ENCODE assay signal across 32 cellular contexts in genomic region chr2:160206436-160206835, GRCh38. TPM values are rescaled to one million over a fixed set of nuclear protein-coding genes. Genes with fewer than 3 reads are reported as not detected.
DNase-seq lines count a peak whose midpoint lies in the region; ATAC-seq, FAIRE-seq and TF ChIP-seq lines count a peak whose summit lies in the region.
"Had no signal": no experiment of that assay in that cellular context is flagged by ENCODE, and none has a peak within 500 bp of the region (broad histone marks: within the 10 kb centered on the region; RNA-seq: fewer than 3 reads in every experiment).

No MANE protein-coding gene starts in this region.

- peak overlapping the region; percentile 68 for H3K4me3 Mint-ChIP-seq in astrocyte (ENCODE audit: unreplicated experiment)
- H3K4me3 Mint-ChIP-seq: activated CD4-positive, alpha-beta T cell treated with anti-CD3 and anti-CD28 coated beads, Interleukin-2, amount 10 ng/mL, durations not matched to agents 24 days and 14 days; activated naive CD8-positive, alpha-beta T cell treated with anti-CD3 and anti-CD28 coated beads, Interleukin-2, amount 10 ng/mL, durations not matched to agents 7 days and 5 days; central memory CD8-positive, alpha-beta T cell; memory B cell; stimulated activated naive CD8-positive, alpha-beta T cell treated with anti-CD3 and anti-CD28 coated beads, Interleukin-15, Interleukin-2, amounts not matched to agents 100 ng/mL and 50 ng/mL, for 24 hours; T-helper 2 cell treated with Interferon-gamma antibody and Interleukin-4, amounts not matched to agents 5 μg/mL and 100 μg/mL, for 36 hours; type B pancreatic cell had no signal

- intact Hi-C loops in IMR-90 (cut with micrococcal nuclease) (no loop called here), stomach (cut with DNase I; ENCODE audit: low total_unique reads) (no loop called here)

- peak overlapping the region in 1 of 2 experiments; percentile 1; a peak in 1 of 4 replicates for H4K8ac ChIP-seq in IMR-90 (ENCODE audit: low read depth in 2 of 2, low read length in 2 of 2)
- no peak overlapping the region for H4K8ac ChIP-seq in mesenchymal stem cell (ENCODE audit: low read length)

- H2AK9ac ChIP-seq in IMR-90 (replicated peaks; ENCODE audit: low read depth, low read length, poor library complexity): no peak overlapping the region

- BruUV-seq in IMR-90 (replicated peaks; lab: Mats Ljungman, UMichigan): no TSS peak

- H3K4me2 ChIP-seq in IMR-90 (ENCODE audit: low read depth, low read length) (no peak overlapping the region), astrocyte (ENCODE audit: low read length) (peak overlapping the region; percentile 68), mesenchymal stem cell (ENCODE audit: low read length, poor library complexity, severe bottlenecking) (no peak overlapping the region)
- H3K4me2 ChIP-seq: BLaER1, KMS-11 had no signal

- in situ Hi-C loops in IMR-90 (cut with MboI; ENCODE audit: low sequenced_read_pairs): no loop called here

- H3K27ac ChIP-seq in IMR-90 (ENCODE audit: insufficient read depth, low read length): no peak overlapping the region
- H3K27ac ChIP-seq in astrocyte (ENCODE audit: low read depth, low read length): peak overlapping the region; percentile 90
- peak overlapping the region; percentile 91 for H3K27ac ChIP-seq in mesenchymal stem cell (ENCODE audit: low read length, poor library complexity, severe bottlenecking)
- H3K27ac ChIP-seq in stomach: peak overlapping the region in 4 of 5 donors; percentile 17 to 84 (median 59)
- H3K27ac ChIP-seq: BLaER1, heart right ventricle, KMS-11, VCaP had no signal

- H2BK12ac ChIP-seq in mesenchymal stem cell (ENCODE audit: low read length in 2 of 2): peak overlapping the region; percentile 9 to 42

- H3K9me1 ChIP-seq in IMR-90 (ENCODE audit: insufficient read depth, low read length): peaks cover 34% of the 10 kb centered on the region

- no peak overlapping the region; the same call in 1 of the 2 replicates for H3K14ac ChIP-seq in IMR-90 (replicated peaks; ENCODE audit: low read depth, low read length)
- no peak overlapping the region for H3K14ac ChIP-seq in mesenchymal stem cell (ENCODE audit: low read length in 2 of 2)

- H2BK120ac ChIP-seq in IMR-90 (ENCODE audit: low read depth, low read length) (peak overlapping the region; percentile 25; the same call in 1 of the 2 replicates), mesenchymal stem cell (ENCODE audit: low read depth, low read length) (no peak overlapping the region)

- no peak overlapping the region for H3K4me3 ChIP-seq in IMR-90 (ENCODE audit: insufficient read depth, low read depth, low read length)
- H3K4me3 ChIP-seq in astrocyte (ENCODE audit: insufficient read depth, low read depth, low read length): no peak overlapping the region
- no peak overlapping the region for H3K4me3 ChIP-seq in mesenchymal stem cell (ENCODE audit: insufficient read depth in 1 of 2, low read depth in 1 of 2, low read length in 2 of 2)
- H3K4me3 ChIP-seq in stomach: no peak overlapping the region
- H3K4me3 ChIP-seq: BLaER1, heart right ventricle, sigmoid colon had no signal

- TF ChIP-seq POLR2A in IMR-90 (IDR thresholded peaks at IDR 0.05; ENCODE audit: low read depth, low read length) (no peak), stomach (IDR thresholded peaks at IDR 0.05) (no peak)

- peaks cover 6% of the 10 kb centered on the region for H3K36me3 Mint-ChIP-seq in astrocyte (ENCODE audit: low read depth, unreplicated experiment)
- H3K36me3 Mint-ChIP-seq: memory B cell, type B pancreatic cell had no signal

- H3K9me3 ChIP-seq in IMR-90 (ENCODE audit: control insufficient read depth, insufficient read depth, low read length) (no peaks in the 10 kb centered on the region), astrocyte (ENCODE audit: insufficient read depth, low read depth, low read length) (no peaks in the 10 kb centered on the region), mesenchymal stem cell (ENCODE audit: control insufficient read depth, low read length) (no peaks in the 10 kb centered on the region), stomach (no peaks in the 10 kb centered on the region)
- H3K9me3 ChIP-seq: BLaER1, sigmoid colon had no signal

- H2AFZ ChIP-seq in IMR-90 (replicated peaks; ENCODE audit: low read length, poor library complexity) (no peak overlapping the region), astrocyte (ENCODE audit: low read depth, low read length) (no peak overlapping the region), mesenchymal stem cell (ENCODE audit: low read depth, low read length) (no peak overlapping the region)

- H3K27ac Mint-ChIP-seq in astrocyte (ENCODE audit: unreplicated experiment): peak overlapping the region; percentile 98
- H3K27ac Mint-ChIP-seq: activated CD4-positive, alpha-beta T cell treated with anti-CD3 and anti-CD28 coated beads, Interleukin-2, amount 10 ng/mL, durations not matched to agents 24 days and 14 days; activated naive CD8-positive, alpha-beta T cell treated with anti-CD3 and anti-CD28 coated beads, Interleukin-2, amount 10 ng/mL, durations not matched to agents 7 days and 5 days; memory B cell; progenitor cell of endocrine pancreas; stimulated activated naive CD8-positive, alpha-beta T cell treated with anti-CD3 and anti-CD28 coated beads, Interleukin-15, Interleukin-2, amounts not matched to agents 100 ng/mL and 50 ng/mL, for 24 hours; T-helper 2 cell treated with Interferon-gamma antibody and Interleukin-4, amounts not matched to agents 5 μg/mL and 100 μg/mL, for 36 hours had no signal

- WGBS in IMR-90 (ENCODE audit: extremely low coverage in 2 of 2, insufficient read length in 1 of 2), 2 experiments: 100% methylated on average over 1 of the region's 4 CpGs; no CpG with 5 or more reads in 1 of the 2 experiments
- 97% methylated on average over 4 of the region's 4 CpGs for WGBS in mesenchymal stem cell
- 90 to 99% (median 98%) methylated on average over 4 of the region's 4 CpGs for WGBS in stomach, 5 donors

- H3K36me3 ChIP-seq in IMR-90 (ENCODE audit: control insufficient read depth, insufficient read depth, low read length) (no peaks in the 10 kb centered on the region), astrocyte (ENCODE audit: insufficient read depth, low read length) (no peaks in the 10 kb centered on the region), mesenchymal stem cell (ENCODE audit: control insufficient read depth in 1 of 2, insufficient read depth in 2 of 2, low read depth in 1 of 2, low read length in 2 of 2) (no peaks in the 10 kb centered on the region), stomach (no peaks in the 10 kb centered on the region)
- H3K36me3 ChIP-seq: BLaER1, heart right ventricle, sigmoid colon had no signal

- H2AK5ac ChIP-seq in IMR-90 (ENCODE audit: low read depth, low read length) (peak overlapping the region; percentile 29; the same call in 1 of the 2 replicates), mesenchymal stem cell (ENCODE audit: low read length, severe bottlenecking) (peak overlapping the region; percentile 98)

- H3K9me3 Mint-ChIP-seq in astrocyte (ENCODE audit: unreplicated experiment): peaks cover 12% of the 10 kb centered on the region
- H3K9me3 Mint-ChIP-seq: central memory CD8-positive, alpha-beta T cell; memory B cell; T-helper 2 cell treated with Interferon-gamma antibody and Interleukin-4, amounts not matched to agents 5 μg/mL and 100 μg/mL, for 36 hours had no signal

- TF ChIP-seq CTCF in IMR-90 (conservative IDR thresholded peaks at IDR 0.05; ENCODE audit: low read depth, low read length) (no peak), astrocyte (IDR thresholded peaks at IDR 0.05; ENCODE audit: insufficient read depth, low read depth, low read length) (no peak), stomach (IDR thresholded peaks at IDR 0.05) (no peak)

- peak overlapping the region; percentile 77; the same call in 2 of the 3 replicates for H2BK15ac ChIP-seq in IMR-90 (ENCODE audit: low read depth, low read length)
- H2BK15ac ChIP-seq in mesenchymal stem cell (ENCODE audit: low read depth, poor library complexity, severe bottlenecking): no peak overlapping the region

- peak overlapping the region; percentile 38; the same call in 1 of the 2 replicates for H2BK20ac ChIP-seq in IMR-90 (ENCODE audit: low read depth, low read length)

- H3K27me3 Mint-ChIP-seq in astrocyte (ENCODE audit: low read depth, unreplicated experiment): no peaks in the 10 kb centered on the region
- H3K27me3 Mint-ChIP-seq: central memory CD8-positive, alpha-beta T cell; memory B cell; progenitor cell of endocrine pancreas had no signal

- H3K9ac ChIP-seq in IMR-90 (ENCODE audit: low read depth, low read length) (no peak overlapping the region), astrocyte (ENCODE audit: low read length) (peak overlapping the region; percentile 49), mesenchymal stem cell (ENCODE audit: low read length) (no peak overlapping the region)
- H3K9ac ChIP-seq: BLaER1, KMS-11 had no signal

- H3K79me2 ChIP-seq in astrocyte (ENCODE audit: insufficient read depth, low read length): no peaks in the 10 kb centered on the region

- H3K4me1 Mint-ChIP-seq in astrocyte (ENCODE audit: low read depth, unreplicated experiment): peaks cover 86% of the 10 kb centered on the region

- H3K27me3 ChIP-seq in IMR-90 (ENCODE audit: control insufficient read depth, insufficient read depth, low read length) (no peaks in the 10 kb centered on the region), astrocyte (ENCODE audit: insufficient read depth, low read length) (no peaks in the 10 kb centered on the region), mesenchymal stem cell (ENCODE audit: control insufficient read depth in 1 of 2, insufficient read depth in 1 of 2, low read length in 2 of 2) (no peaks in the 10 kb centered on the region), stomach (no peaks in the 10 kb centered on the region)
- H3K27me3 ChIP-seq: BLaER1, heart right ventricle, sigmoid colon had no signal

- H3K4me1 ChIP-seq in IMR-90 (ENCODE audit: control insufficient read depth, insufficient read depth, low read length) (peaks cover 35% of the 10 kb centered on the region), astrocyte (ENCODE audit: insufficient read depth, low read length) (peaks cover 53% of the 10 kb centered on the region), mesenchymal stem cell (ENCODE audit: control insufficient read depth, insufficient read depth, low read depth, low read length) (peaks cover 19% of the 10 kb centered on the region), stomach (peaks cover 15 to 47% (median 21%) of the 10 kb centered on the region in 4 donors)
- H3K4me1 ChIP-seq: BLaER1 had no signal

- no peak for ATAC-seq in IMR-90 (ENCODE audit: low read depth)
- no peak for ATAC-seq in activated CD4-positive, CD25-positive, alpha-beta regulatory T cell treated with anti-CD3 and anti-CD28 coated beads, Interleukin-2, amount 50 U/mL, for 24 hours
- ATAC-seq: heart right ventricle, Right ventricle myocardium inferior had no signal

- dilution Hi-C loops in IMR-90 (cut with HindIII; ENCODE audit: low sequenced_read_pairs, unreplicated experiment): no loop called here

- CTCF ChIA-PET in IMR-90 (lab: Yijun Ruan, JAX): interaction anchor here (1.3 kb wide), 1 partner anchor 97 kb away, joined by 6 read pairs; no protein-coding TSS in a partner anchor

- H4K91ac ChIP-seq in IMR-90 (ENCODE audit: insufficient read depth, low read depth, low read length) (no peak overlapping the region; the same call in 1 of the 2 replicates), mesenchymal stem cell (ENCODE audit: low read length) (no peak overlapping the region)

- H3K18ac ChIP-seq in IMR-90 (ENCODE audit: low read depth, low read length): peak overlapping the region; percentile 9; the same call in 1 of the 2 replicates
- no peak overlapping the region for H3K18ac ChIP-seq in mesenchymal stem cell (ENCODE audit: low read depth in 1 of 2, low read length in 2 of 2)

- H3K56ac ChIP-seq in IMR-90 (ENCODE audit: extremely low read depth, insufficient read depth, low read length): no peak overlapping the region

- 0 out of 4 replicates have a peak, but pooled peaks cover 0 to 7% of the 10 kb centered on the region in 2 experiments for H3K79me1 ChIP-seq in IMR-90 (ENCODE audit: low read depth in 1 of 2, low read length in 2 of 2)
- H3K79me1 ChIP-seq in mesenchymal stem cell (replicated peaks; ENCODE audit: low read length, poor library complexity, severe bottlenecking): peaks cover 2% of the 10 kb centered on the region

- no peak for TF ChIP-seq EP300 in stomach (IDR thresholded peaks at IDR 0.05)

- no peak overlapping the region for H3K23ac ChIP-seq in IMR-90 (ENCODE audit: low read depth, low read length)
- no peak overlapping the region for H3K23ac ChIP-seq in mesenchymal stem cell (ENCODE audit: low read length in 2 of 2)

- no peak for TF ChIP-seq RAD21 in IMR-90 (IDR thresholded peaks at IDR 0.05; ENCODE audit: low read length)

- peak overlapping the region; percentile 44 for H2BK5ac ChIP-seq in IMR-90 (ENCODE audit: low read depth, low read length, poor library complexity, severe bottlenecking)
- peak overlapping the region; percentile 61 for H2BK5ac ChIP-seq in mesenchymal stem cell (ENCODE audit: low read depth, low read length, poor library complexity, severe bottlenecking)

- DNase-seq in IMR-90 (no peak), astrocyte (ENCODE audit: low read depth) (no peak), mesenchymal stem cell (no peak), stomach (no peak), NK-92 (lab: John Stamatoyannopoulos, UW; ENCODE audit: unreplicated experiment) (no peak), cortex of kidney (lab: John Stamatoyannopoulos, UW) (no peak)
- DNase-seq in stimulated activated CD4-positive, alpha-beta T cell treated with anti-CD3 and anti-CD28 coated beads, Interleukin-2, amount 100 ng/mL, for 24 hours: no peak
- DNase-seq: activated CD4-positive, alpha-beta T cell treated with anti-CD3 and anti-CD28 coated beads, Interleukin-2, amount 10 ng/mL, durations not matched to agents 24 days and 14 days; activated gamma-delta T cell; activated naive CD8-positive, alpha-beta T cell treated with anti-CD3 and anti-CD28 coated beads, Interleukin-2, amount 10 ng/mL, durations not matched to agents 7 days and 5 days; activated T-cell treated with anti-CD3 and anti-CD28 coated beads, Interleukin-2, amount 50 U/mL, for 1 hour; heart right ventricle; NCI-H1417 treated with DMSO at 0.1 percent for 48 hours; NCI-H2081 treated with DMSO at 0.1 percent for 48 hours; NCI-H774; sigmoid colon had no signal

- no peak overlapping the region for H4K5ac ChIP-seq in IMR-90 (ENCODE audit: low read depth, low read length)

- H4K20me1 ChIP-seq in IMR-90 (ENCODE audit: insufficient read depth, low read length) (no peaks in the 10 kb centered on the region), astrocyte (ENCODE audit: insufficient read depth, low read length) (no peaks in the 10 kb centered on the region)
- H4K20me1 ChIP-seq: BLaER1 had no signal

- POLR2A ChIA-PET in IMR-90 (lab: Charles Lee; ENCODE audit: unreplicated experiment): no interaction called here

- H3K4ac ChIP-seq in IMR-90 (ENCODE audit: low read depth, low read length) (peak overlapping the region; percentile 47; the same call in 1 of the 2 replicates), mesenchymal stem cell (ENCODE audit: low read depth in 1 of 2, low read length in 2 of 2) (no peak overlapping the region)

- FAIRE-seq in astrocyte (lab: Jason Lieb, UNC): no peak
- FAIRE-seq: H1, HTR-8/SVneo had no signal

RNA-seq across cellular contexts. Expression of gene ITGB6, which starts 6.4 kb away (rescaled TPM):
- total RNA-seq in IMR-90 (2012; rRNA removed) (under 0.01 TPM in 1 of 2 replicates, not detected in the other), astrocyte (2.8 and 7.6 TPM in 2 replicates), stomach (10 to 100 TPM in 3 of 5 donors, 1 to 10 TPM in 2; 2.3 to 49.6 (median 17.0) TPM)
- polyA plus RNA-seq in IMR-90 (2012; rRNA removed) (not detected in 2 replicates), stomach (10 to 100 TPM in 1 of 3 donors, 1 to 10 TPM in 2; 2.7 to 10.3 (median 6.4) TPM)
- not detected in 2 replicates for polyA plus RNA-seq in IMR-90 (2012; cell fraction: cytosol; rRNA removed)
- 0.02 TPM in 1 of 2 replicates, not detected in the other for polyA plus RNA-seq in IMR-90 (2012; cell fraction: nucleus; rRNA removed; ENCODE audit: low replicate concordance)
- 0.01 TPM for polyA plus RNA-seq in mesenchymal stem cell (2013, experiment 1 of 2)
- polyA plus RNA-seq in mesenchymal stem cell (2013, experiment 2 of 2): 0.01 TPM
- total RNA-seq: activated CD4-positive, alpha-beta T cell treated with anti-CD3 and anti-CD28 coated beads, Interleukin-2, amount 10 ng/mL, durations not matched to agents 24 days and 14 days; activated CD8-positive, alpha-beta memory T cell treated with anti-CD3 and anti-CD28 coated beads for 36 hours; activated naive CD8-positive, alpha-beta T cell treated with anti-CD3 and anti-CD28 coated beads, Interleukin-2, amount 10 ng/mL, durations not matched to agents 7 days and 5 days; fibroblast of villous mesenchyme; H1; sigmoid colon had no signal
- polyA plus RNA-seq: AG04450, H1 had no signal
